Comparison of ENCODE assay signal across 31 cellular contexts in the genomic region with DNA sequence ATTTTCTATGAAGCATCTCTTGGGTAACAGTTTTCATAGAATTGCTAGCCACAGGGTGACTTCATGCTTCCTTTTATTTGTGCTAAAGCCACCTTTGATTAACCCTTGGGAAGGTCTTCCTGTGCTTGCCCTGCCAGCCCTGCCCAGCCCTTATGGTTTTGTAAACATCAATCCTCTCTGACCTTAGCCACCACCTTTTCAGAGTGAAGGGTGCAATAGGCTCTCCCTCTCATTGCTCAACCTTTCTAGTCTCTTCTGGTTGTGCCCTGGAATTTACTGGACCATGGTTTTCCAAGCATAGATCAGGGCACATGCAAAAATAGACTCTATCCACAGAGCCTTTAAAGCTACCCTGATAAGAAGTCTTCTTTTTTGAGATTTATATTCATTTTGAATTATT.
"Had no signal": no experiment of that assay in that cellular context is flagged by ENCODE, and none has a peak within 500 bp of the region (broad histone marks: within the 10 kb centered on the region; RNA-seq: fewer than 3 reads in every experiment).

No MANE protein-coding gene starts in this region.

- H3K9ac ChIP-seq: SK-N-SH had no signal

- DNase-seq: activated CD4-positive, alpha-beta T cell treated with anti-CD3 and anti-CD28 coated beads, Interleukin-2, amount 10 ng/mL, durations not matched to agents 24 days and 14 days; activated CD4-positive, alpha-beta T cell treated with anti-CD3 and anti-CD28 coated beads, Interleukin-2, amount 50 U/mL, for 4 hours; activated CD8-positive, alpha-beta T cell treated with anti-CD3 and anti-CD28 coated beads for 36 hours; activated gamma-delta T cell; activated naive CD4-positive, alpha-beta T cell treated with Interleukin-2 at 50 U/mL for 16 hours; activated naive CD8-positive, alpha-beta T cell treated with anti-CD3 and anti-CD28 coated beads, Interleukin-2, amount 50 U/mL, for 24 hours; activated T-cell treated with anti-CD3 and anti-CD28 coated beads, Interleukin-2, amount 50 U/mL, for 1 hour; anterior cingulate cortex; brain microvascular endothelial cell; central memory CD4-positive, alpha-beta T cell; NCI-H1105; NCI-H1417 treated with DMSO at 0.1 percent for 48 hours; NCI-H187 treated with DMSO at 0.1 percent for 48 hours; NCI-H2081; NCI-H2171 treated with DMSO at 0.1 percent for 48 hours; NCI-H2227 treated with DMSO at 0.1 percent for 48 hours; NCI-H446; NCI-H510A treated with DMSO at 0.1 percent for 48 hours; NCI-H748 treated with DMSO at 0.1 percent for 48 hours; NK-92 treated with Interleukin-12 subunit alpha and Interleukin-12 subunit beta, amount 100 ng/mL, for 24 hours; PC-3; Peyer's patch; RPMI8226; SHP77 treated with DMSO at 0.1 percent for 48 hours; SK-N-SH had no signal

- ATAC-seq: activated CD8-positive, alpha-beta T cell treated with anti-CD3 and anti-CD28 coated beads for 36 hours; activated naive CD8-positive, alpha-beta T cell treated with anti-CD3 and anti-CD28 coated beads, Interleukin-2, amount 50 U/mL, for 24 hours; PC-3 had no signal

- H3K4me1 ChIP-seq: Peyer's patch, SJSA1 had no signal

- H3K4me3 Mint-ChIP-seq: activated CD4-positive, alpha-beta T cell treated with anti-CD3 and anti-CD28 coated beads, Interleukin-2, amount 10 ng/mL, durations not matched to agents 24 days and 14 days; activated CD8-positive, alpha-beta T cell treated with anti-CD3 and anti-CD28 coated beads for 36 hours; activated naive CD4-positive, alpha-beta T cell treated with anti-CD3 and anti-CD28 coated beads, Interleukin-2, amount 50 U/mL, for 24 hours; activated naive CD8-positive, alpha-beta T cell treated with anti-CD3 and anti-CD28 coated beads, Interleukin-2, amount 50 U/mL, for 24 hours; T-helper 1 cell treated with Interleukin-12 subunit alpha and Interleukin-12 subunit beta and Interleukin-4 antibody, amounts not matched to agents 30 μg/mL and 1 μg/mL, for 36 hours; T-helper 2 cell treated with Interferon-gamma antibody and Interleukin-4, amounts not matched to agents 5 μg/mL and 100 μg/mL, for 36 hours had no signal

- H3K4me1 Mint-ChIP-seq: activated CD4-positive, alpha-beta T cell treated with anti-CD3 and anti-CD28 coated beads, Interleukin-2, amount 10 ng/mL, durations not matched to agents 24 days and 14 days; activated naive CD4-positive, alpha-beta T cell treated with anti-CD3 and anti-CD28 coated beads, Interleukin-2, amount 50 U/mL, for 24 hours; activated naive CD8-positive, alpha-beta T cell treated with anti-CD3 and anti-CD28 coated beads, Interleukin-2, amount 50 U/mL, for 24 hours had no signal

- FAIRE-seq: TTC549 had no signal

- H3K27ac ChIP-seq: brain microvascular endothelial cell, Peyer's patch, SJSA1 had no signal

- H3K36me3 ChIP-seq: brain microvascular endothelial cell, Peyer's patch had no signal

- H3K27ac Mint-ChIP-seq: activated CD4-positive, alpha-beta T cell treated with anti-CD3 and anti-CD28 coated beads, Interleukin-2, amount 10 ng/mL, durations not matched to agents 24 days and 14 days; activated CD8-positive, alpha-beta T cell treated with anti-CD3 and anti-CD28 coated beads for 36 hours; activated naive CD4-positive, alpha-beta T cell treated with anti-CD3 and anti-CD28 coated beads, Interleukin-2, amount 50 U/mL, for 24 hours; activated naive CD8-positive, alpha-beta T cell treated with anti-CD3 and anti-CD28 coated beads, Interleukin-2, amount 50 U/mL, for 24 hours; activated T-helper 2 cell treated with anti-CD3 and anti-CD28 coated beads, Interferon-gamma antibody, Interleukin-2, Interleukin-4, amounts not matched to agents 10 μg/mL and 5 μg/mL and 100 μg/mL, durations not matched to agents 14 hours and 24 hours and 36 hours; T-helper 1 cell treated with Interleukin-12 subunit alpha and Interleukin-12 subunit beta and Interleukin-4 antibody, amounts not matched to agents 30 μg/mL and 1 μg/mL, for 36 hours; T-helper 2 cell treated with Interferon-gamma antibody and Interleukin-4, amounts not matched to agents 5 μg/mL and 100 μg/mL, for 36 hours had no signal

- H3K9me3 ChIP-seq: Peyer's patch, SJSA1, SK-N-SH had no signal

- H3K9me3 Mint-ChIP-seq: activated CD4-positive, alpha-beta T cell treated with anti-CD3 and anti-CD28 coated beads, Interleukin-2, amount 10 ng/mL, durations not matched to agents 24 days and 14 days; activated CD8-positive, alpha-beta T cell treated with anti-CD3 and anti-CD28 coated beads for 36 hours; activated naive CD4-positive, alpha-beta T cell treated with anti-CD3 and anti-CD28 coated beads, Interleukin-2, amount 50 U/mL, for 24 hours; activated naive CD8-positive, alpha-beta T cell treated with anti-CD3 and anti-CD28 coated beads, Interleukin-2, amount 50 U/mL, for 24 hours; activated T-helper 2 cell treated with anti-CD3 and anti-CD28 coated beads, Interferon-gamma antibody, Interleukin-2, Interleukin-4, amounts not matched to agents 10 μg/mL and 5 μg/mL and 100 μg/mL, durations not matched to agents 14 hours and 24 hours and 36 hours; T-helper 1 cell treated with Interleukin-12 subunit alpha and Interleukin-12 subunit beta and Interleukin-4 antibody, amounts not matched to agents 30 μg/mL and 1 μg/mL, for 36 hours; T-helper 2 cell treated with Interferon-gamma antibody and Interleukin-4, amounts not matched to agents 5 μg/mL and 100 μg/mL, for 36 hours had no signal

- H3K27me3 ChIP-seq: brain microvascular endothelial cell, Peyer's patch, SJSA1 had no signal

- H3K4me3 ChIP-seq: Peyer's patch, SJSA1 had no signal

- H3K4me2 ChIP-seq: SK-N-SH had no signal

- H3K36me3 Mint-ChIP-seq: activated naive CD4-positive, alpha-beta T cell treated with anti-CD3 and anti-CD28 coated beads, Interleukin-2, amount 50 U/mL, for 24 hours had no signal
